In genomic region chr19:56930647-56931592, GRCh38 we compare ENCODE assay signal across 18 cellular contexts.
"Had no signal": no experiment of that assay in that cellular context is flagged by ENCODE, and none has a peak within 500 bp of the region (broad histone marks: within the 10 kb centered on the region; RNA-seq: fewer than 3 reads in every experiment).

No MANE protein-coding gene starts in this region.

- DNase-seq: activated CD4-positive, alpha-beta T cell treated with anti-CD3 and anti-CD28 coated beads for 4 hours; activated CD4-positive, alpha-beta T cell treated with anti-CD3 and anti-CD28 coated beads, Interleukin-2, amount 50 U/mL, for 48 hours; activated CD4-positive, CD25-positive, alpha-beta regulatory T cell; activated CD8-positive, alpha-beta memory T cell treated with anti-CD3 and anti-CD28 coated beads, Interleukin-2, amount 50 U/mL, for 48 hours; activated naive CD4-positive, alpha-beta T cell; activated T-cell treated with anti-CD3 and anti-CD28 coated beads, Interleukin-2, amount 50 U/mL, for 4 hours; adrenal gland; brain microvascular endothelial cell; caudate nucleus; effector CD4-positive, alpha-beta T cell; erythroblast; foreskin fibroblast; heart right ventricle; left colon; stimulated activated CD4-positive, alpha-beta T cell treated with anti-CD3 and anti-CD28 coated beads, Interleukin-4, amount 100 ng/mL, for 24 hours; stimulated activated naive CD8-positive, alpha-beta T cell treated with anti-CD3 and anti-CD28 coated beads, Interleukin-15, Interleukin-2, amounts not matched to agents 100 U/mL and 50 U/mL, for 24 hours; upper lobe of left lung had no signal

- ATAC-seq: activated T-cell treated with anti-CD3 and anti-CD28 coated beads, Interleukin-2, amount 50 U/mL, for 4 hours; heart right ventricle; left colon; natural killer cell treated with Interleukin-12 subunit alpha and Interleukin-12 subunit beta and Interleukin-15 and Interleukin-18, amount 100 ng/mL, for 72 hours; stimulated activated naive CD8-positive, alpha-beta T cell treated with anti-CD3 and anti-CD28 coated beads, Interleukin-15, Interleukin-2, amounts not matched to agents 100 U/mL and 50 U/mL, for 24 hours had no signal
